In genomic region chr19:19224852-19225494, GRCh38 we compare ENCODE assay signal across 8 cellular contexts. TPM values are rescaled to one million over a fixed set of nuclear protein-coding genes. Genes with fewer than 3 reads are reported as not detected.
DNase-seq lines count a peak whose midpoint lies in the region; ATAC-seq and TF ChIP-seq lines count a peak whose summit lies in the region.

No MANE protein-coding gene starts in this region.

- CTCF ChIA-PET in AG04450 (lab: Charles Lee) = interaction anchor here (1.0 kb wide), 2 partner anchors 9 to 10 kb away, joined by 3 read pairs; no protein-coding TSS in a partner anchor

- H3K4me1 Mint-ChIP-seq in naive thymus-derived CD8-positive, alpha-beta T cell = peaks cover 3 to 11% (median 4%) of the 10 kb centered on the region in 4 donors

- peaks cover 9% of the 10 kb centered on the region for H3K27me3 ChIP-seq in AG04450 (ENCODE audit: control insufficient read depth, insufficient read depth, low read length)

- TF ChIP-seq CTCF in AG04450 (IDR thresholded peaks at IDR 0.05; ENCODE audit: low read depth, low read length) (peak; percentile 70), epithelial cell of proximal tubule (conservative IDR thresholded peaks at IDR 0.05; ENCODE audit: low read depth, low read length) (peak; percentile 72)

- H3K4me3 ChIP-seq in AG04450 (ENCODE audit: low read depth, low read length) (peak overlapping the region; percentile 25), epithelial cell of proximal tubule (ENCODE audit: low read depth, low read length) (peak overlapping the region; percentile 26)

- H3K27ac Mint-ChIP-seq in naive thymus-derived CD8-positive, alpha-beta T cell = peak overlapping the region in 2 of 10 donors; percentile 63 to 67

- H3K4me3 Mint-ChIP-seq in naive thymus-derived CD8-positive, alpha-beta T cell = peak overlapping the region; percentile 63 to 87 (median 78)

- ATAC-seq in naive thymus-derived CD8-positive, alpha-beta T cell = peak; percentile 97 to 98
- no peak for ATAC-seq in HG03175 (IDR thresholded peaks at IDR 0.05; ENCODE audit: unreplicated experiment)

- DNase-seq in AG04450 (ENCODE audit: low read depth, low spot score) (peak; percentile 4), GOT3 (lab: John Stamatoyannopoulos, UW) (peak; percentile 14), NCI-H748 (lab: John Stamatoyannopoulos, UW; ENCODE audit: unreplicated experiment) (peak; percentile 92), epithelial cell of proximal tubule (ENCODE audit: low read depth) (no peak)
- peak; percentile 34 for DNase-seq in activated CD8-positive, alpha-beta memory T cell treated with anti-CD3 and anti-CD28 coated beads, Interleukin-2, amount 50 U/mL, for 1 hour (ENCODE audit: extremely low read depth)
- peak; percentile 64 to 88 (median 73) for DNase-seq in naive thymus-derived CD8-positive, alpha-beta T cell
- DNase-seq in stimulated activated naive CD4-positive, alpha-beta T cell treated with Interleukin-2 at 50 U/mL for 16 hours (lab: John Stamatoyannopoulos, UW) = peak; percentile 66

- POLR2A ChIA-PET in AG04450 (lab: Yijun Ruan, JAX) = no interaction called here
- POLR2A ChIA-PET in naive thymus-derived CD8-positive, alpha-beta T cell (lab: Charles Lee) = interaction anchor here (1.1 kb wide), 1 partner anchor 32 kb away, joined by 3 read pairs; no protein-coding TSS in a partner anchor

- H3K36me3 Mint-ChIP-seq in naive thymus-derived CD8-positive, alpha-beta T cell = no peaks in the 10 kb centered on the region

- H3K27ac ChIP-seq in AG04450 (ENCODE audit: low read depth, low read length) = no peak overlapping the region

- peaks cover 2 to 23% (median 12%) of the 10 kb centered on the region in 5 donors for H3K27me3 Mint-ChIP-seq in naive thymus-derived CD8-positive, alpha-beta T cell

- no peaks in the 10 kb centered on the region for H3K9me3 ChIP-seq in AG04450 (ENCODE audit: control insufficient read depth, insufficient read depth, low read length)

- no peaks in the 10 kb centered on the region for H3K9me3 Mint-ChIP-seq in naive thymus-derived CD8-positive, alpha-beta T cell

RNA-seq across cellular contexts. Expression of gene NCAN, which starts 13.2 kb away (rescaled TPM):
- polyA plus RNA-seq in AG04450 (2011; rRNA removed) = not detected in 2 replicates
- 0.05 TPM in 1 of 2 replicates, not detected in the other for polyA minus RNA-seq in AG04450 (2011; rRNA and poly(A)+ RNA removed)
- total RNA-seq in epithelial cell of proximal tubule = not detected in 2 replicates
- total RNA-seq in naive thymus-derived CD8-positive, alpha-beta T cell = not detected
- polyA plus RNA-seq in naive thymus-derived CD8-positive, alpha-beta T cell = not detected

RNA-seq across cellular contexts. Expression of gene NR2C2AP, which starts 21.8 kb away (rescaled TPM):
- polyA plus RNA-seq in AG04450 (2011; rRNA removed) = 3.8 and 4.1 TPM in 2 replicates
- polyA minus RNA-seq in AG04450 (2011; rRNA and poly(A)+ RNA removed) = 7.1 TPM in 2 replicates
- 25.9 and 28.5 TPM in 2 replicates for total RNA-seq in epithelial cell of proximal tubule
- total RNA-seq in naive thymus-derived CD8-positive, alpha-beta T cell = 10 to 100 TPM; 26.0 to 31.8 TPM
- polyA plus RNA-seq in naive thymus-derived CD8-positive, alpha-beta T cell = 10 to 100 TPM; 23.7 to 37.8 (median 31.9) TPM

RNA-seq across cellular contexts. Expression of gene RFXANK, which starts 32.9 kb away (rescaled TPM):
- 53.3 and 79.9 TPM in 2 replicates for polyA plus RNA-seq in AG04450 (2011; rRNA removed)
- polyA minus RNA-seq in AG04450 (2011; rRNA and poly(A)+ RNA removed) = 64.5 and 101 TPM in 2 replicates
- 87.5 and 95.8 TPM in 2 replicates for total RNA-seq in epithelial cell of proximal tubule
- 10 to 100 TPM; 72.9 to 81.5 TPM for total RNA-seq in naive thymus-derived CD8-positive, alpha-beta T cell
- 100 to 1,000 TPM in 1 of 3 donors, 10 to 100 TPM in 2; 79.3 to 101 (median 86.9) TPM for polyA plus RNA-seq in naive thymus-derived CD8-positive, alpha-beta T cell

RNA-seq across cellular contexts. Expression of gene BORCS8, which starts 33.0 kb away (rescaled TPM):
- polyA plus RNA-seq in AG04450 (2011; rRNA removed) = 16.6 and 18.5 TPM in 2 replicates
- 11.6 and 14.5 TPM in 2 replicates for polyA minus RNA-seq in AG04450 (2011; rRNA and poly(A)+ RNA removed)
- 26.0 and 27.4 TPM in 2 replicates for total RNA-seq in epithelial cell of proximal tubule
- 10 to 100 TPM; 33.5 to 34.2 TPM for total RNA-seq in naive thymus-derived CD8-positive, alpha-beta T cell
- polyA plus RNA-seq in naive thymus-derived CD8-positive, alpha-beta T cell = 10 to 100 TPM; 18.2 to 23.6 (median 18.2) TPM

RNA-seq across cellular contexts. Expression of gene TM6SF2, which starts 48.1 kb away (rescaled TPM):
- polyA plus RNA-seq in AG04450 (2011; rRNA removed) = 0.86 and 1.0 TPM in 2 replicates
- 0.83 and 1.0 TPM in 2 replicates for polyA minus RNA-seq in AG04450 (2011; rRNA and poly(A)+ RNA removed)
- total RNA-seq in epithelial cell of proximal tubule = not detected in 2 replicates
- total RNA-seq in naive thymus-derived CD8-positive, alpha-beta T cell = not detected
- polyA plus RNA-seq in naive thymus-derived CD8-positive, alpha-beta T cell = not detected
